In the genomic region with DNA sequence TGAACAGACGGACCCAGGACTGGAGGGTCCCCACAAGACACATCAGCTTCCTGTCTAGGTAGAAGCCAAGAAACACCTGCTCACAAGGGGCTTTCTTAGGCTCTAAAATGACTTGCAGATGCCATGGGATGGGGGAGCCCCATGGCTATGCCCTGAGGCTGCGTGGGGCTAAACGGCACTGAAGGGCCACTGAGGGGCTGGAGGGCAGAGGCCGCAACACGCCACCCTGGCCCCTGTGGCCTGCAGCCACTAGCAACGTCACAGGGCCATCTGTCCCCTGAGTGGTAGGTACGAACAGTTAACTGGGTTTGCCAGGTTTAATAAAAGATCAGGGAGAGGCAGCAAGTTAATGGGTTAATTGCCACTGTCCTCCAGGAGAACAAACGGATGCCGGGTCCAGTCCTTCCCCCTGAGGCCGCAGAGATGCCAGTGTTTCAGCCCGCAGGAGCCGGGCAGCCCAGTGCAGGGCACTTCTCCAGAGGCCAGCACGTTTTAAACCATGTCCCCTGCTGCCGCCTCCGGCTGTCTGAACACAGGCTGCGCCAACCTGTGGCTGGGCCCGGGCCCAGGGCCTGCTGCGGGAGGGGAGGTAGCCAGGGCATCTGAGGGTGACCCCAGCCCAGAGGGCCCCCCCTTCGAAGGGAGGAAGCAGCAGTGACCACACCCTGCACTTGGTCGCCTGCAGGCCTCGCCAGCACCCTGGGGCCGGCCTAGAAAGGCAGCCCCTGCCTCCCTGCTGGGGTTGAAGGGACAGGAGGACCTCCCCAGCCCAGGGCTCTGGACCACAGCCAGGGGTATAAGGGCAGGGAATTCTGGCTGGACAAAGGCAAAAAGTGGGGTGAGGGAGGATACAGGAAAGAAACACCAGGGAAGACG, we compare ENCODE assay signal across 14 cellular contexts.
A peak's percentile ranks its signal among the peaks of the same experiment; 100 is the strongest.
DNase-seq lines count a peak whose midpoint lies in the region; ATAC-seq, FAIRE-seq and TF ChIP-seq lines count a peak whose summit lies in the region.
"Had no signal": no experiment of that assay in that cellular context is flagged by ENCODE, and none has a peak within 500 bp of the region (broad histone marks: within the 10 kb centered on the region; RNA-seq: fewer than 3 reads in every experiment).

No MANE protein-coding gene starts in this region.

- H3K27ac ChIP-seq in body of pancreas (peak overlapping the region; percentile 57 to 72 (median 68)), kidney (ENCODE audit: low read depth in 2 of 2, low read length in 2 of 2) (peak overlapping the region; percentile 56 to 69), sigmoid colon (peak overlapping the region; percentile 77 to 99 (median 86))
- H3K27ac ChIP-seq: C4-2B had no signal

- no peak for TF ChIP-seq EP300 in sigmoid colon (IDR thresholded peaks at IDR 0.05)

- TF ChIP-seq CTCF in body of pancreas (IDR thresholded peaks at IDR 0.05) (no peak), kidney (IDR thresholded peaks at IDR 0.05; ENCODE audit: borderline replicate concordance, extremely low read depth, insufficient read depth) (no peak), sigmoid colon (IDR thresholded peaks at IDR 0.05) (no peak), GM10266 (IDR thresholded peaks at IDR 0.05; ENCODE audit: control insufficient read depth, insufficient read depth, low read depth, missing control alignments) (no peak)

- H3K27ac Mint-ChIP-seq in activated T-cell treated with anti-CD3 and anti-CD28 coated beads, Interleukin-2, amount 50 U/mL, for 72 hours = no peak overlapping the region

- no peak for FAIRE-seq in kidney (lab: Jason Lieb, UNC)

- TF ChIP-seq POLR2A in body of pancreas (IDR thresholded peaks at IDR 0.05) = no peak
- TF ChIP-seq POLR2A in sigmoid colon (IDR thresholded peaks at IDR 0.05) = no peak

- H3K9me3 ChIP-seq in body of pancreas (no peaks in the 10 kb centered on the region), kidney (ENCODE audit: control insufficient read depth in 1 of 2, low read length in 2 of 2) (no peaks in the 10 kb centered on the region), sigmoid colon (no peaks in the 10 kb centered on the region)

- H3K27me3 Mint-ChIP-seq in activated T-cell treated with anti-CD3 and anti-CD28 coated beads, Interleukin-2, amount 50 U/mL, for 72 hours (ENCODE audit: low read depth) = no peaks in the 10 kb centered on the region

- peaks cover 0 to 6% of the 10 kb centered on the region in 2 donors for H3K36me3 ChIP-seq in body of pancreas (replicated peaks in 1 of 2; ENCODE audit: insufficient read depth in 1 of 2, low read depth in 2 of 2)
- H3K36me3 ChIP-seq in kidney (ENCODE audit: control insufficient read depth in 1 of 2, insufficient read depth in 2 of 2, low read length in 2 of 2) = peaks cover 8 to 16% of the 10 kb centered on the region in 2 donors
- H3K36me3 ChIP-seq in sigmoid colon = peaks cover 0 to 35% (median 12%) of the 10 kb centered on the region in 4 donors

- intact Hi-C loops in body of pancreas (cut with DNase I) = no loop called here
- intact Hi-C loops in kidney (cut with DNase I) = no loop called here
- intact Hi-C loops in sigmoid colon (cut with DNase I) = no loop called here

- DNase-seq in Daoy (ENCODE audit: low read depth) = peak; percentile 45
- DNase-seq in body of pancreas = peak in 3 of 4 donors; percentile 39 to 63 (median 57)
- DNase-seq in kidney = peak; percentile 90
- peak; percentile 80 for DNase-seq in sigmoid colon
- DNase-seq in activated T-cell treated with anti-CD3 and anti-CD28 coated beads, Interleukin-2, amount 50 U/mL, for 72 hours = no peak
- DNase-seq in GM10266 (ENCODE audit: extremely low spot score) = no peak
- DNase-seq: activated CD4-positive, CD25-positive, alpha-beta regulatory T cell; activated gamma-delta T cell; kidney glomerular epithelial cell; MM.1S; stimulated activated CD4-positive, alpha-beta T cell treated with anti-CD3 and anti-CD28 coated beads, Interleukin-4, amount 100 ng/mL, for 24 hours had no signal

- peaks cover 11% of the 10 kb centered on the region for H3K4me1 Mint-ChIP-seq in activated T-cell treated with anti-CD3 and anti-CD28 coated beads, Interleukin-2, amount 50 U/mL, for 72 hours (ENCODE audit: low read depth)

- 43 to 45% methylated on average over 10 to 23 of the region's 23 CpGs for WGBS in body of pancreas, 2 donors
- 36 to 60% methylated on average over 23 of the region's 23 CpGs for WGBS in sigmoid colon, 2 donors

- H3K4me3 Mint-ChIP-seq in activated T-cell treated with anti-CD3 and anti-CD28 coated beads, Interleukin-2, amount 50 U/mL, for 72 hours = no peak overlapping the region

- H3K9ac ChIP-seq in kidney (ENCODE audit: low read length in 2 of 2) = peak overlapping the region in 1 of 2 donors; percentile 16

- H3K9me3 Mint-ChIP-seq in activated T-cell treated with anti-CD3 and anti-CD28 coated beads, Interleukin-2, amount 50 U/mL, for 72 hours = no peaks in the 10 kb centered on the region

- H3K27me3 ChIP-seq in body of pancreas = no peaks in the 10 kb centered on the region
- H3K27me3 ChIP-seq in sigmoid colon = no peaks in the 10 kb centered on the region

- no peaks in the 10 kb centered on the region for H3K36me3 Mint-ChIP-seq in activated T-cell treated with anti-CD3 and anti-CD28 coated beads, Interleukin-2, amount 50 U/mL, for 72 hours (ENCODE audit: insufficient read depth in 2 of 2)

- ATAC-seq in body of pancreas = peak; percentile 17
- ATAC-seq in activated T-cell treated with anti-CD3 and anti-CD28 coated beads, Interleukin-2, amount 50 U/mL, for 72 hours (replicated peaks in 1 of 2) = no peak
- ATAC-seq in HG02981 (IDR thresholded peaks at IDR 0.05; ENCODE audit: unreplicated experiment) = no peak
- no peak for ATAC-seq in GM19324 (IDR thresholded peaks at IDR 0.05; ENCODE audit: low FRiP score, unreplicated experiment)

- H3K4me3 ChIP-seq in body of pancreas (no peak overlapping the region), kidney (ENCODE audit: low read length in 2 of 2) (no peak overlapping the region), sigmoid colon (no peak overlapping the region)

- H3K4me1 ChIP-seq in body of pancreas (peaks cover 71% of the 10 kb centered on the region), kidney (ENCODE audit: control insufficient read depth in 1 of 2, insufficient read depth in 1 of 2, low read depth in 1 of 2, low read length in 2 of 2) (peaks cover 31 to 43% of the 10 kb centered on the region in 2 donors), sigmoid colon (peaks cover 0 to 100% (median 90%) of the 10 kb centered on the region in 4 donors)

Comparison
In these comparisons a context has a peak if more than half of its experiments do, and no peak if none do; other contexts are left out.
1. DNase-seq: peak in Daoy (single experiment), body of pancreas (3 of 4), kidney (single experiment) and sigmoid colon (single experiment); none in activated T-cell treated with anti-CD3 and anti-CD28 coated beads, Interleukin-2, amount 50 U/mL, for 72 hours (0 of 2) and GM10266 (single experiment).
2. Peak in every context shown above with its lines, with median percentiles within 50 percentile points of each other: H3K27ac ChIP-seq.